Comparison of ENCODE assay signal across 8 cellular contexts in the genomic region with DNA sequence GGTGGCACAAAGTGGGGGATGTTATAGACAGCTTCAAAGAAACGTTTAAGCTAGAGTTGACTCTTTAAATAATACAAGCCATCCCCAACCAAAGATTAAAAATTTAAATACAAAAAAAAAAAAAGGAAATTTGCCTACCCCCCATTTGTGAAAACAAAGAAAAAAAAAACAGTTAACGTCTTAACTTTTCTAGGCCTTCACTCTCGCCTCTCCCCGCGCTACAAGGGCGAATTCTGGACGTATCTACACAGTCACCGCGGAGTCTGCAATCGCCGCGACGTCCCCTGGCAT. TPM values are rescaled to one million over a fixed set of nuclear protein-coding genes. Genes with fewer than 3 reads are reported as not detected.
A peak's percentile ranks its signal among the peaks of the same experiment; 100 is the strongest.
DNase-seq lines count a peak whose midpoint lies in the region; ATAC-seq and TF ChIP-seq lines count a peak whose summit lies in the region.

No MANE protein-coding gene starts in this region.

- intact Hi-C loops in MCF 10A (cut with micrococcal nuclease) (loop anchor here (5.0 kb wide), 1 partner anchor 135 kb away; no protein-coding TSS in a partner anchor), thyroid gland (cut with DNase I) (no loop called here)

- ATAC-seq in HG02610 (IDR thresholded peaks at IDR 0.05; ENCODE audit: unreplicated experiment), result no peak

- no peak for TF ChIP-seq POLR2A in thyroid gland (IDR thresholded peaks at IDR 0.05)

- TSS peak; percentile 78 for BruUV-seq in MCF 10A (replicated peaks; lab: Mats Ljungman, UMichigan)

- POLR2A ChIA-PET in MCF 10A (lab: Yijun Ruan, JAX), result interaction anchor here (0.6 to 6.1 kb wide), 20 partner anchors 10 to 448 kb away, joined by 3 to 53 read pairs (median 3); a partner anchor contains a TSS

- peak overlapping the region; percentile 84 for H3K4me3 Mint-ChIP-seq in T-helper 2 cell treated with Interferon-gamma antibody and Interleukin-4, amounts not matched to agents 5 μg/mL and 100 μg/mL, for 36 hours
- H3K4me3 Mint-ChIP-seq in MCF 10A (ENCODE audit: unreplicated experiment), result peak overlapping the region; percentile 98

- H3K4me3 ChIP-seq in liver (ENCODE audit: low read depth in 1 of 3, low read length in 3 of 3) (peak overlapping the region; percentile 49 to 90 (median 62)), thyroid gland (replicated peaks in 1 of 3) (peak overlapping the region in 1 of 3 donors; percentile 72)

- peaks cover 39% of the 10 kb centered on the region for H3K4me1 Mint-ChIP-seq in T-helper 2 cell treated with Interferon-gamma antibody and Interleukin-4, amounts not matched to agents 5 μg/mL and 100 μg/mL, for 36 hours (ENCODE audit: low read depth)
- H3K4me1 Mint-ChIP-seq in MCF 10A (ENCODE audit: insufficient read depth, unreplicated experiment), result peaks cover 24% of the 10 kb centered on the region

- H3K36me3 ChIP-seq in liver (ENCODE audit: control insufficient read depth in 4 of 4, insufficient read depth in 3 of 4, low read depth in 1 of 4, low read length in 3 of 4) (no peaks in the 10 kb centered on the region), thyroid gland (no peaks in the 10 kb centered on the region)

- peak overlapping the region; percentile 79 for H3K27ac Mint-ChIP-seq in T-helper 2 cell treated with Interferon-gamma antibody and Interleukin-4, amounts not matched to agents 5 μg/mL and 100 μg/mL, for 36 hours
- H3K27ac Mint-ChIP-seq in MCF 10A (ENCODE audit: low read depth, unreplicated experiment), result peak overlapping the region; percentile 79

- H3K4me1 ChIP-seq in liver (ENCODE audit: control insufficient read depth in 4 of 4, insufficient read depth in 4 of 4, low read length in 3 of 4) (peaks cover 3 to 40% (median 27%) of the 10 kb centered on the region in 4 donors), thyroid gland (peaks cover 26 to 27% of the 10 kb centered on the region in 2 donors)

- H3K27me3 ChIP-seq in liver (ENCODE audit: control insufficient read depth in 4 of 4, insufficient read depth in 4 of 4, low read length in 3 of 4) (no peaks in the 10 kb centered on the region), thyroid gland (no peaks in the 10 kb centered on the region)

- no peaks in the 10 kb centered on the region for H3K9me3 ChIP-seq in liver (ENCODE audit: control insufficient read depth in 4 of 4, low read length in 3 of 4)
- H3K9me3 ChIP-seq in thyroid gland, result no peaks in the 10 kb centered on the region

- TF ChIP-seq RAD21 in liver (IDR thresholded peaks at IDR 0.05), result no peak

- no peak for DNase-seq in T-helper 2 cell treated with Interferon-gamma antibody and Interleukin-4, amounts not matched to agents 5 μg/mL and 100 μg/mL, for 36 hours (ENCODE audit: low spot score)
- DNase-seq in T-helper 2 cell (no peak), MCF 10A (ENCODE audit: unreplicated experiment) (no peak), thyroid gland (no peak), midbrain (lab: John Stamatoyannopoulos, UW) (no peak)
- DNase-seq in stimulated activated CD4-positive, alpha-beta T cell treated with anti-CD3 and anti-CD28 coated beads, Interleukin-12 subunit alpha, Interleukin-12 subunit beta, amount 100 ng/mL, for 4 hours, result no peak

- H3K27me3 Mint-ChIP-seq in T-helper 2 cell treated with Interferon-gamma antibody and Interleukin-4, amounts not matched to agents 5 μg/mL and 100 μg/mL, for 36 hours (ENCODE audit: low read depth), result no peaks in the 10 kb centered on the region
- no peaks in the 10 kb centered on the region for H3K27me3 Mint-ChIP-seq in MCF 10A (ENCODE audit: insufficient read depth, unreplicated experiment)

- 2% methylated on average over 13 of the region's 13 CpGs for WGBS in liver
- WGBS in thyroid gland, 2 donors, result 27 to 30% methylated on average over 13 of the region's 13 CpGs

- peak overlapping the region; percentile 75 to 96 for H3K9ac ChIP-seq in liver (ENCODE audit: low read depth in 1 of 2, low read length in 2 of 2)

- TF ChIP-seq CTCF in MCF 10A (IDR thresholded peaks at IDR 0.05; ENCODE audit: unreplicated experiment) (no peak), liver (IDR thresholded peaks at IDR 0.05; ENCODE audit: low read depth, low read length, missing input control) (no peak), thyroid gland (IDR thresholded peaks at IDR 0.05) (no peak)

- peak overlapping the region; percentile 79 to 98 for H3K27ac ChIP-seq in liver (ENCODE audit: low read depth in 1 of 2, low read length in 2 of 2)
- H3K27ac ChIP-seq in thyroid gland, result peak overlapping the region; percentile 40 to 97 (median 95)

- no peaks in the 10 kb centered on the region for H3K9me3 Mint-ChIP-seq in T-helper 2 cell treated with Interferon-gamma antibody and Interleukin-4, amounts not matched to agents 5 μg/mL and 100 μg/mL, for 36 hours
- H3K9me3 Mint-ChIP-seq in MCF 10A (ENCODE audit: unreplicated experiment), result no peaks in the 10 kb centered on the region

- CTCF ChIA-PET in MCF 10A (lab: Yijun Ruan, JAX), result interaction anchor here (0.7 to 1.7 kb wide), 2 partner anchors 250 to 604 kb away, joined by 3 to 9 read pairs; no protein-coding TSS in a partner anchor

- H3K36me3 Mint-ChIP-seq in T-helper 2 cell treated with Interferon-gamma antibody and Interleukin-4, amounts not matched to agents 5 μg/mL and 100 μg/mL, for 36 hours (ENCODE audit: low read depth), result peaks cover 7% of the 10 kb centered on the region
- H3K36me3 Mint-ChIP-seq in MCF 10A (ENCODE audit: insufficient read depth, unreplicated experiment), result peaks cover 3% of the 10 kb centered on the region

TF ChIP-seq in liver, 16 proteins besides CTCF, POLR2A, EP300 and RAD21:
- TF ChIP-seq, protein P1, sequence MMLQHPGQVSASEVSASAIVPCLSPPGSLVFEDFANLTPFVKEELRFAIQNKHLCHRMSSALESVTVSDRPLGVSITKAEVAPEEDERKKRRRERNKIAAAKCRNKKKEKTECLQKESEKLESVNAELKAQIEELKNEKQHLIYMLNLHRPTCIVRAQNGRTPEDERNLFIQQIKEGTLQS (IDR thresholded peaks at IDR 0.05), result no peak
- TF ChIP-seq YY1 (IDR thresholded peaks at IDR 0.05) (no peak), GABPA (IDR thresholded peaks at IDR 0.05 in 1 of 2, conservative IDR thresholded peaks at IDR 0.05 in 1 of 2) (no peak), HNF4A (conservative IDR thresholded peaks at IDR 0.05) (no peak), NR2F2 (IDR thresholded peaks at IDR 0.05) (no peak), JUND (IDR thresholded peaks at IDR 0.05) (no peak), EGR1 (IDR thresholded peaks at IDR 0.05; ENCODE audit: low read depth in 2 of 2) (no peak), TAF1 (conservative IDR thresholded peaks at IDR 0.05) (no peak), SP1 (IDR thresholded peaks at IDR 0.05) (no peak), FOXA2 (IDR thresholded peaks at IDR 0.05) (no peak), RXRA (IDR thresholded peaks at IDR 0.05) (no peak)
- TF ChIP-seq, protein P2, sequence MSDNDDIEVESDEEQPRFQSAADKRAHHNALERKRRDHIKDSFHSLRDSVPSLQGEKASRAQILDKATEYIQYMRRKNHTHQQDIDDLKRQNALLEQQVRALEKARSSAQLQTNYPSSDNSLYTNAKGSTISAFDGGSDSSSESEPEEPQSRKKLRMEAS (IDR thresholded peaks at IDR 0.05), result no peak
- TF ChIP-seq, protein P3, sequence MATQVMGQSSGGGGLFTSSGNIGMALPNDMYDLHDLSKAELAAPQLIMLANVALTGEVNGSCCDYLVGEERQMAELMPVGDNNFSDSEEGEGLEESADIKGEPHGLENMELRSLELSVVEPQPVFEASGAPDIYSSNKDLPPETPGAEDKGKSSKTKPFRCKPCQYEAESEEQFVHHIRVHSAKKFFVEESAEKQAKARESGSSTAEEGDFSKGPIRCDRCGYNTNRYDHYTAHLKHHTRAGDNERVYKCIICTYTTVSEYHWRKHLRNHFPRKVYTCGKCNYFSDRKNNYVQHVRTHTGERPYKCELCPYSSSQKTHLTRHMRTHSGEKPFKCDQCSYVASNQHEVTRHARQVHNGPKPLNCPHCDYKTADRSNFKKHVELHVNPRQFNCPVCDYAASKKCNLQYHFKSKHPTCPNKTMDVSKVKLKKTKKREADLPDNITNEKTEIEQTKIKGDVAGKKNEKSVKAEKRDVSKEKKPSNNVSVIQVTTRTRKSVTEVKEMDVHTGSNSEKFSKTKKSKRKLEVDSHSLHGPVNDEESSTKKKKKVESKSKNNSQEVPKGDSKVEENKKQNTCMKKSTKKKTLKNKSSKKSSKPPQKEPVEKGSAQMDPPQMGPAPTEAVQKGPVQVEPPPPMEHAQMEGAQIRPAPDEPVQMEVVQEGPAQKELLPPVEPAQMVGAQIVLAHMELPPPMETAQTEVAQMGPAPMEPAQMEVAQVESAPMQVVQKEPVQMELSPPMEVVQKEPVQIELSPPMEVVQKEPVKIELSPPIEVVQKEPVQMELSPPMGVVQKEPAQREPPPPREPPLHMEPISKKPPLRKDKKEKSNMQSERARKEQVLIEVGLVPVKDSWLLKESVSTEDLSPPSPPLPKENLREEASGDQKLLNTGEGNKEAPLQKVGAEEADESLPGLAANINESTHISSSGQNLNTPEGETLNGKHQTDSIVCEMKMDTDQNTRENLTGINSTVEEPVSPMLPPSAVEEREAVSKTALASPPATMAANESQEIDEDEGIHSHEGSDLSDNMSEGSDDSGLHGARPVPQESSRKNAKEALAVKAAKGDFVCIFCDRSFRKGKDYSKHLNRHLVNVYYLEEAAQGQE (IDR thresholded peaks at IDR 0.05), result no peak
- TF ChIP-seq, protein P4, sequence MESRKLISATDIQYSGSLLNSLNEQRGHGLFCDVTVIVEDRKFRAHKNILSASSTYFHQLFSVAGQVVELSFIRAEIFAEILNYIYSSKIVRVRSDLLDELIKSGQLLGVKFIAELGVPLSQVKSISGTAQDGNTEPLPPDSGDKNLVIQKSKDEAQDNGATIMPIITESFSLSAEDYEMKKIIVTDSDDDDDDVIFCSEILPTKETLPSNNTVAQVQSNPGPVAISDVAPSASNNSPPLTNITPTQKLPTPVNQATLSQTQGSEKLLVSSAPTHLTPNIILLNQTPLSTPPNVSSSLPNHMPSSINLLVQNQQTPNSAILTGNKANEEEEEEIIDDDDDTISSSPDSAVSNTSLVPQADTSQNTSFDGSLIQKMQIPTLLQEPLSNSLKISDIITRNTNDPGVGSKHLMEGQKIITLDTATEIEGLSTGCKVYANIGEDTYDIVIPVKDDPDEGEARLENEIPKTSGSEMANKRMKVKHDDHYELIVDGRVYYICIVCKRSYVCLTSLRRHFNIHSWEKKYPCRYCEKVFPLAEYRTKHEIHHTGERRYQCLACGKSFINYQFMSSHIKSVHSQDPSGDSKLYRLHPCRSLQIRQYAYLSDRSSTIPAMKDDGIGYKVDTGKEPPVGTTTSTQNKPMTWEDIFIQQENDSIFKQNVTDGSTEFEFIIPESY (IDR thresholded peaks at IDR 0.05), result no peak
TF ChIP-seq in liver: peak in this region for 0.

RNA-seq across cellular contexts. Expression of a gene that starts 0.5 kb away (rescaled TPM):
- total RNA-seq in MCF 10A (2022), result 79.8 and 91.0 TPM in 2 replicates
- total RNA-seq in liver, result 100 to 1,000 TPM in 1 of 2 donors, 10 to 100 TPM in 1; 13.9 to 141 TPM
- polyA plus RNA-seq in liver, result 1 to 10 TPM; 8.9 to 9.9 TPM
- 100 to 1,000 TPM; 102 to 125 (median 110) TPM for total RNA-seq in thyroid gland
